1 cellular context compared by ENCODE assay signal in the genomic region with DNA sequence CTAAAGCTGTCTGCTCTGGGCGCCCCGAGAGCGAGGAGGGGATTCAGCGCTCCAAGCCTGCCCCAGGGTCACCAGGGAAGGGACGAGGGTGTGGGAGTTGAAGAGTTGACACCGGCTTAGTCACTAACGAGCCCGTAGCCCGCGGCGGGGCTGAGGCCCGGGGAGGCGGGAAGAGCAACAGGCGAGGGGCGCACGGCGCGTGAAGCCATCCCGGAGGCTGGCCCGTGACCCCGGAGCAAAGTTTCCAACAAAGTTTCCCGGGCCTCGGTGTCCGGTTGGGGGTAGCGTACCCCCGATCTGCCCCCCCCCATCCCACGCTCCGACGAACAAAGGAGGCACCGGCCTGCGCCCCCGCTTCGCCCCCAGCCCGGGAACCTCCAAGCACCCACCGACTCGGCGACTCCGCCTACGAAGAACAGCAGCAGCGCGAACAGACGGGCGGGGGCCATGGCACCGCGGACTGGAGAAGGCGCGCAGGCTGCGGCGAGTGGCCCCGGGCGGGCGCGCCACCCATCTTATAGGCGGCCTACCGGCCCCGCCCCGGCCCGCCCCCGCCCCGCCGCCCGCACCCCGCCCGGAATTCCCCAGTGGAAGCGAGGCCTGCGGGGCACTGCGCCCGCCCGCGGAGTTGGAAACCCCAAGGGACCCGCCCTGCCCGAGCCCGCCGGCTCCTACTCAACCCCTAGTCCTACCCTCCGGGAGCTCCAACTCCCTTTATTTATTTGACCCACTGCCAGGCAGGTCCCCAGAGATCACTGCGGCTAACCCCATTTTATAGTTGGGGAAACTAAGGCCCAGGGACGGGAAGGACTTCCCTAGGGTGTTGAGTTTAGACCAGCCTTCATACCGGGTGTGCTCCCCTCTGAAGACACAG.
TF ChIP-seq lines count a peak whose summit lies in the region.

A gene with protein sequence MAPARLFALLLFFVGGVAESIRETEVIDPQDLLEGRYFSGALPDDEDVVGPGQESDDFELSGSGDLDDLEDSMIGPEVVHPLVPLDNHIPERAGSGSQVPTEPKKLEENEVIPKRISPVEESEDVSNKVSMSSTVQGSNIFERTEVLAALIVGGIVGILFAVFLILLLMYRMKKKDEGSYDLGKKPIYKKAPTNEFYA (minus strand): TSS at position 489 of the 874 bp plus-strand sequence. CDS start 40 bp downstream, at position 449.

TF ChIP-seq in K562, 482 proteins besides CTCF, POLR2A, EP300 and RAD21 (continued from another document and continues in another):
- 0 out of 2 replicates have a peak, but pooled peaks have one; percentile 40 for TF ChIP-seq DPF2 (IDR thresholded peaks at IDR 0.05)
- TF ChIP-seq CXXC5 (CRISPR knock-in tag; IDR thresholded peaks at IDR 0.05): peak; percentile 59
- TF ChIP-seq NCOA2 (IDR thresholded peaks at IDR 0.05; ENCODE audit: partially characterized antibody in 2 of 2): no peak
- 0 out of 2 replicates have a peak, but pooled peaks have one; percentile 33 for TF ChIP-seq GABPB1 (CRISPR knock-in tag; IDR thresholded peaks at IDR 0.05)
- TF ChIP-seq GTF2A2 (tag; IDR thresholded peaks at IDR 0.05): peak; percentile 87
- TF ChIP-seq MTA3 (IDR thresholded peaks at IDR 0.05; ENCODE audit: borderline replicate concordance): peak; percentile 68; the same call in 1 of the 2 replicates
- TF ChIP-seq EGR1 (conservative IDR thresholded peaks at IDR 0.05): peak; percentile 82
- TF ChIP-seq SNRNP70 (optimal IDR thresholded peaks at IDR 0.05; ENCODE audit: low read depth, low read length): no peak
- no peak for TF ChIP-seq ZNF212 (CRISPR knock-in tag; IDR thresholded peaks at IDR 0.05)
- peak; percentile 43; the same call in 1 of the 2 replicates for TF ChIP-seq ETV5 (CRISPR knock-in tag; IDR thresholded peaks at IDR 0.05; ENCODE audit: low read depth)
- TF ChIP-seq GABPB2 (CRISPR knock-in tag; conservative IDR thresholded peaks at IDR 0.05): no peak
- TF ChIP-seq NR2C2 (CRISPR knock-in tag; IDR thresholded peaks at IDR 0.05): no peak
- TF ChIP-seq NR2C2 (tag; IDR thresholded peaks at IDR 0.05): peak; percentile 56; the same call in 1 of the 2 replicates
- TF ChIP-seq KLF1 (tag; IDR thresholded peaks at IDR 0.05): no peak
- TF ChIP-seq GMEB1 (CRISPR knock-in tag; IDR thresholded peaks at IDR 0.05): 0 out of 2 replicates have a peak, but pooled peaks have one; percentile 9
- TF ChIP-seq, protein P1, sequence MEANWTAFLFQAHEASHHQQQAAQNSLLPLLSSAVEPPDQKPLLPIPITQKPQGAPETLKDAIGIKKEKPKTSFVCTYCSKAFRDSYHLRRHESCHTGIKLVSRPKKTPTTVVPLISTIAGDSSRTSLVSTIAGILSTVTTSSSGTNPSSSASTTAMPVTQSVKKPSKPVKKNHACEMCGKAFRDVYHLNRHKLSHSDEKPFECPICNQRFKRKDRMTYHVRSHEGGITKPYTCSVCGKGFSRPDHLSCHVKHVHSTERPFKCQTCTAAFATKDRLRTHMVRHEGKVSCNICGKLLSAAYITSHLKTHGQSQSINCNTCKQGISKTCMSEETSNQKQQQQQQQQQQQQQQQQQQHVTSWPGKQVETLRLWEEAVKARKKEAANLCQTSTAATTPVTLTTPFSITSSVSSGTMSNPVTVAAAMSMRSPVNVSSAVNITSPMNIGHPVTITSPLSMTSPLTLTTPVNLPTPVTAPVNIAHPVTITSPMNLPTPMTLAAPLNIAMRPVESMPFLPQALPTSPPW (CRISPR knock-in tag; IDR thresholded peaks at IDR 0.05): peak; percentile 91
- TF ChIP-seq YY1 (IDR thresholded peaks at IDR 0.05; ENCODE audit: borderline replicate concordance in 1 of 3, control insufficient read depth in 1 of 3, extremely low read depth in 1 of 3, insufficient read depth in 3 of 3, insufficient read length in 1 of 3, insufficient replicate concordance in 2 of 3, low read depth in 1 of 3, low read length in 2 of 3): peak in 2 of 3 experiments; percentile 45 to 66
- TF ChIP-seq, protein P2, sequence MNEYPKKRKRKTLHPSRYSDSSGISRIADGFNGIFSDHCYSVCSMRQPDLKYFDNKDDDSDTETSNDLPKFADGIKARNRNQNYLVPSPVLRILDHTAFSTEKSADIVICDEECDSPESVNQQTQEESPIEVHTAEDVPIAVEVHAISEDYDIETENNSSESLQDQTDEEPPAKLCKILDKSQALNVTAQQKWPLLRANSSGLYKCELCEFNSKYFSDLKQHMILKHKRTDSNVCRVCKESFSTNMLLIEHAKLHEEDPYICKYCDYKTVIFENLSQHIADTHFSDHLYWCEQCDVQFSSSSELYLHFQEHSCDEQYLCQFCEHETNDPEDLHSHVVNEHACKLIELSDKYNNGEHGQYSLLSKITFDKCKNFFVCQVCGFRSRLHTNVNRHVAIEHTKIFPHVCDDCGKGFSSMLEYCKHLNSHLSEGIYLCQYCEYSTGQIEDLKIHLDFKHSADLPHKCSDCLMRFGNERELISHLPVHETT (CRISPR knock-in tag; conservative IDR thresholded peaks at IDR 0.05 in 1 of 2, IDR thresholded peaks at IDR 0.05 in 1 of 2): 0 out of 4 replicates have a peak, but pooled peaks of 1 of the 2 experiments have one; percentile 11
- TF ChIP-seq, protein P3, sequence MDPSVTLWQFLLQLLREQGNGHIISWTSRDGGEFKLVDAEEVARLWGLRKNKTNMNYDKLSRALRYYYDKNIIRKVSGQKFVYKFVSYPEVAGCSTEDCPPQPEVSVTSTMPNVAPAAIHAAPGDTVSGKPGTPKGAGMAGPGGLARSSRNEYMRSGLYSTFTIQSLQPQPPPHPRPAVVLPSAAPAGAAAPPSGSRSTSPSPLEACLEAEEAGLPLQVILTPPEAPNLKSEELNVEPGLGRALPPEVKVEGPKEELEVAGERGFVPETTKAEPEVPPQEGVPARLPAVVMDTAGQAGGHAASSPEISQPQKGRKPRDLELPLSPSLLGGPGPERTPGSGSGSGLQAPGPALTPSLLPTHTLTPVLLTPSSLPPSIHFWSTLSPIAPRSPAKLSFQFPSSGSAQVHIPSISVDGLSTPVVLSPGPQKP (CRISPR knock-in tag; IDR thresholded peaks at IDR 0.05): no peak
- TF ChIP-seq POLR2H (tag; IDR thresholded peaks at IDR 0.05; ENCODE audit: low read depth): peak; percentile 94
- TF ChIP-seq JUND (IDR thresholded peaks at IDR 0.05; ENCODE audit: borderline replicate concordance, low read depth, low read length): 0 out of 2 replicates have a peak, but pooled peaks have one; percentile 23
- peak; percentile 40; the same call in 1 of the 3 replicates for TF ChIP-seq JUND (tag; IDR thresholded peaks at IDR 0.05; ENCODE audit: borderline replicate concordance, low read depth, low read length)
- peak; percentile 75 to 78 for TF ChIP-seq MAZ (CRISPR knock-in tag; conservative IDR thresholded peaks at IDR 0.05 in 1 of 2, IDR thresholded peaks at IDR 0.05 in 1 of 2)
- no peak for TF ChIP-seq TGIF2 (CRISPR knock-in tag; IDR thresholded peaks at IDR 0.05)
- TF ChIP-seq MYBL2 (IDR thresholded peaks at IDR 0.05; ENCODE audit: low read depth): no peak
- TF ChIP-seq MYBL2 (CRISPR knock-in tag; IDR thresholded peaks at IDR 0.05; ENCODE audit: borderline replicate concordance): no peak
- TF ChIP-seq MLLT1 (IDR thresholded peaks at IDR 0.05): 0 out of 4 replicates have a peak, but pooled peaks of 1 of the 2 experiments have one; percentile 41
- peak in 1 of 2 experiments; percentile 51; a peak in 1 of 4 replicates for TF ChIP-seq MNT (conservative IDR thresholded peaks at IDR 0.05)
- TF ChIP-seq FOSL1 (tag; conservative IDR thresholded peaks at IDR 0.05): peak; percentile 55
- peak; percentile 84 for TF ChIP-seq CCNT2 (IDR thresholded peaks at IDR 0.05; ENCODE audit: borderline replicate concordance, extremely low read depth, insufficient read length, low read depth, low read length)
- TF ChIP-seq ZNF76 (CRISPR knock-in tag; IDR thresholded peaks at IDR 0.05; ENCODE audit: borderline replicate concordance): peak; percentile 59; the same call in 1 of the 2 replicates
- peak; percentile 35; the same call in 1 of the 2 replicates for TF ChIP-seq RREB1 (CRISPR knock-in tag; IDR thresholded peaks at IDR 0.05)
- TF ChIP-seq HNRNPL (IDR thresholded peaks at IDR 0.05; ENCODE audit: low read depth, low read length): no peak
- peak; percentile 44; the same call in 1 of the 2 replicates for TF ChIP-seq ZNF12 (CRISPR knock-in tag; IDR thresholded peaks at IDR 0.05)
- peak; percentile 42; the same call in 1 of the 2 replicates for TF ChIP-seq POLR2AphosphoS2 (IDR thresholded peaks at IDR 0.05; ENCODE audit: low read length)
- 0 out of 2 replicates have a peak, but pooled peaks have one; percentile 62 for TF ChIP-seq RBM14 (IDR thresholded peaks at IDR 0.05; ENCODE audit: borderline replicate concordance, insufficient read depth, low read depth, low read length)
- TF ChIP-seq TARDBP (IDR thresholded peaks at IDR 0.05): no peak
- TF ChIP-seq ATF4 (CRISPR knock-in tag; IDR thresholded peaks at IDR 0.05): no peak
